Comparison of ENCODE assay signal across 1 cellular context in the genomic region with DNA sequence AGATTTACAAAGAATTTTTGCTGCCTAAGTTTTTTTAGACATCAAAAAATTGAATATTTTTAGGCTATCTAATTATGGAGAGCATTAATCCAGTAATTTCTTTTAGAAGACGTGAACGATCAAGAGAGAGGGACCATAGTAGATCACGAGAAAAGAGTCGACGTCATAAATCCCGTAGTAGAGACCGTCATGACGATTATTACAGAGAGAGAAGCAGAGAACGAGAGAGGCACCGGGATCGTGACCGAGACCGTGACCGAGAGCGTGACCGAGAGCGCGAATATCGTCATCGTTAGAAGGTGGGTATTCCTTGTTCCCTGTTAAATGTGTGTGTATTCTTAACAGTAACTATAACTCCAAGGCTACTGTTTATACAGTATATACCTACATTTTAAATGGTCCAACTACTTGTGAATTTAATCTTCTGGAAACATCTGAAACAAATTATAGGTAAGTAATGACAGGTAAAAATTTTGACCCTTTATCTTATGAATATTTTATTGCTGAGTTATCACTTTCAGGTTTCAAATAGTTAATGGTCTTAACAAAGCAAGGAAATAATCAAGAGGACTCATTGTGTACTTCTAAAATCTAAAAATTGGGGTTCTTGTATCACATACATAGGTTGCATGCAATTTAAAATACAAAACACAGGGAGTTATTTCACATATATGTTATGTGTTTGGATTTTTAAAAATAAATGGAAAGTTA.
TF ChIP-seq lines count a peak whose summit lies in the region.

No MANE protein-coding gene starts in this region.

TF ChIP-seq in K562, 482 proteins besides CTCF, POLR2A, EP300 and RAD21 (continued from another document):
- TF ChIP-seq, protein P1, sequence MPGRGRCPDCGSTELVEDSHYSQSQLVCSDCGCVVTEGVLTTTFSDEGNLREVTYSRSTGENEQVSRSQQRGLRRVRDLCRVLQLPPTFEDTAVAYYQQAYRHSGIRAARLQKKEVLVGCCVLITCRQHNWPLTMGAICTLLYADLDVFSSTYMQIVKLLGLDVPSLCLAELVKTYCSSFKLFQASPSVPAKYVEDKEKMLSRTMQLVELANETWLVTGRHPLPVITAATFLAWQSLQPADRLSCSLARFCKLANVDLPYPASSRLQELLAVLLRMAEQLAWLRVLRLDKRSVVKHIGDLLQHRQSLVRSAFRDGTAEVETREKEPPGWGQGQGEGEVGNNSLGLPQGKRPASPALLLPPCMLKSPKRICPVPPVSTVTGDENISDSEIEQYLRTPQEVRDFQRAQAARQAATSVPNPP (IDR thresholded peaks at IDR 0.05; ENCODE audit: borderline replicate concordance, insufficient read depth, insufficient read length), result no peak
- TF ChIP-seq, protein P2, sequence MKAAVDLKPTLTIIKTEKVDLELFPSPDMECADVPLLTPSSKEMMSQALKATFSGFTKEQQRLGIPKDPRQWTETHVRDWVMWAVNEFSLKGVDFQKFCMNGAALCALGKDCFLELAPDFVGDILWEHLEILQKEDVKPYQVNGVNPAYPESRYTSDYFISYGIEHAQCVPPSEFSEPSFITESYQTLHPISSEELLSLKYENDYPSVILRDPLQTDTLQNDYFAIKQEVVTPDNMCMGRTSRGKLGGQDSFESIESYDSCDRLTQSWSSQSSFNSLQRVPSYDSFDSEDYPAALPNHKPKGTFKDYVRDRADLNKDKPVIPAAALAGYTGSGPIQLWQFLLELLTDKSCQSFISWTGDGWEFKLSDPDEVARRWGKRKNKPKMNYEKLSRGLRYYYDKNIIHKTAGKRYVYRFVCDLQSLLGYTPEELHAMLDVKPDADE (conservative IDR thresholded peaks at IDR 0.05; ENCODE audit: control insufficient read depth, low read depth, low read length), result no peak
- TF ChIP-seq ETS2 (tag; IDR thresholded peaks at IDR 0.05; ENCODE audit: borderline replicate concordance, poor library complexity, severe bottlenecking) (no peak), SMARCA5 (IDR thresholded peaks at IDR 0.05) (no peak), ETV1 (tag; conservative IDR thresholded peaks at IDR 0.05; ENCODE audit: low read depth) (no peak), CSDE1 (IDR thresholded peaks at IDR 0.05) (no peak), ARID2 (IDR thresholded peaks at IDR 0.05) (no peak), E2F3 (CRISPR knock-in tag; IDR thresholded peaks at IDR 0.05) (no peak), MAFK (IDR thresholded peaks at IDR 0.05; ENCODE audit: low read length) (peak; percentile 76), CHCHD3 (CRISPR knock-in tag; IDR thresholded peaks at IDR 0.05) (no peak), CBFA2T3 (IDR thresholded peaks at IDR 0.05) (no peak), TCF7 (IDR thresholded peaks at IDR 0.05; ENCODE audit: borderline replicate concordance) (no peak), XRCC5 (IDR thresholded peaks at IDR 0.05; ENCODE audit: low read depth, low read length) (no peak), BACH1 (tag; IDR thresholded peaks at IDR 0.05) (no peak), KLF16 (IDR thresholded peaks at IDR 0.05) (no peak), TOE1 (IDR thresholded peaks at IDR 0.05; ENCODE audit: borderline replicate concordance) (no peak), TOE1 (CRISPR knock-in tag; IDR thresholded peaks at IDR 0.05; ENCODE audit: borderline replicate concordance, low read depth) (no peak), CC2D1A (IDR thresholded peaks at IDR 0.05) (no peak), RHOXF2B (CRISPR knock-in tag; conservative IDR thresholded peaks at IDR 0.05) (no peak), ZNF316 (IDR thresholded peaks at IDR 0.05) (peak; percentile 94), EGR1 (conservative IDR thresholded peaks at IDR 0.05) (no peak), TAF9B (IDR thresholded peaks at IDR 0.05; ENCODE audit: partially characterized antibody) (no peak), NCOA1 (IDR thresholded peaks at IDR 0.05; ENCODE audit: low read depth) (no peak)
- TF ChIP-seq, protein P3, sequence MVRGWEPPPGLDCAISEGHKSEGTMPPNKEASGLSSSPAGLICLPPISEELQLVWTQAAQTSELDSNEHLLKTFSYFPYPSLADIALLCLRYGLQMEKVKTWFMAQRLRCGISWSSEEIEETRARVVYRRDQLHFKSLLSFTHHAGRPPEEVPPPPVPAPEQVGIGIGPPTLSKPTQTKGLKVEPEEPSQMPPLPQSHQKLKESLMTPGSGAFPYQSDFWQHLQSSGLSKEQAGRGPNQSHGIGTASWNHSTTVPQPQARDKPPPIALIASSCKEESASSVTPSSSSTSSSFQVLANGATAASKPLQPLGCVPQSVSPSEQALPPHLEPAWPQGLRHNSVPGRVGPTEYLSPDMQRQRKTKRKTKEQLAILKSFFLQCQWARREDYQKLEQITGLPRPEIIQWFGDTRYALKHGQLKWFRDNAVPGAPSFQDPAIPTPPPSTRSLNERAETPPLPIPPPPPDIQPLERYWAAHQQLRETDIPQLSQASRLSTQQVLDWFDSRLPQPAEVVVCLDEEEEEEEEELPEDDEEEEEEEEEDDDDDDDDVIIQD (CRISPR knock-in tag; IDR thresholded peaks at IDR 0.05), result no peak
- TF ChIP-seq, protein P4, sequence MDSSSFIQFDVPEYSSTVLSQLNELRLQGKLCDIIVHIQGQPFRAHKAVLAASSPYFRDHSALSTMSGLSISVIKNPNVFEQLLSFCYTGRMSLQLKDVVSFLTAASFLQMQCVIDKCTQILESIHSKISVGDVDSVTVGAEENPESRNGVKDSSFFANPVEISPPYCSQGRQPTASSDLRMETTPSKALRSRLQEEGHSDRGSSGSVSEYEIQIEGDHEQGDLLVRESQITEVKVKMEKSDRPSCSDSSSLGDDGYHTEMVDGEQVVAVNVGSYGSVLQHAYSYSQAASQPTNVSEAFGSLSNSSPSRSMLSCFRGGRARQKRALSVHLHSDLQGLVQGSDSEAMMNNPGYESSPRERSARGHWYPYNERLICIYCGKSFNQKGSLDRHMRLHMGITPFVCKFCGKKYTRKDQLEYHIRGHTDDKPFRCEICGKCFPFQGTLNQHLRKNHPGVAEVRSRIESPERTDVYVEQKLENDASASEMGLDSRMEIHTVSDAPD (CRISPR knock-in tag; IDR thresholded peaks at IDR 0.05), result no peak
- TF ChIP-seq, protein P5, sequence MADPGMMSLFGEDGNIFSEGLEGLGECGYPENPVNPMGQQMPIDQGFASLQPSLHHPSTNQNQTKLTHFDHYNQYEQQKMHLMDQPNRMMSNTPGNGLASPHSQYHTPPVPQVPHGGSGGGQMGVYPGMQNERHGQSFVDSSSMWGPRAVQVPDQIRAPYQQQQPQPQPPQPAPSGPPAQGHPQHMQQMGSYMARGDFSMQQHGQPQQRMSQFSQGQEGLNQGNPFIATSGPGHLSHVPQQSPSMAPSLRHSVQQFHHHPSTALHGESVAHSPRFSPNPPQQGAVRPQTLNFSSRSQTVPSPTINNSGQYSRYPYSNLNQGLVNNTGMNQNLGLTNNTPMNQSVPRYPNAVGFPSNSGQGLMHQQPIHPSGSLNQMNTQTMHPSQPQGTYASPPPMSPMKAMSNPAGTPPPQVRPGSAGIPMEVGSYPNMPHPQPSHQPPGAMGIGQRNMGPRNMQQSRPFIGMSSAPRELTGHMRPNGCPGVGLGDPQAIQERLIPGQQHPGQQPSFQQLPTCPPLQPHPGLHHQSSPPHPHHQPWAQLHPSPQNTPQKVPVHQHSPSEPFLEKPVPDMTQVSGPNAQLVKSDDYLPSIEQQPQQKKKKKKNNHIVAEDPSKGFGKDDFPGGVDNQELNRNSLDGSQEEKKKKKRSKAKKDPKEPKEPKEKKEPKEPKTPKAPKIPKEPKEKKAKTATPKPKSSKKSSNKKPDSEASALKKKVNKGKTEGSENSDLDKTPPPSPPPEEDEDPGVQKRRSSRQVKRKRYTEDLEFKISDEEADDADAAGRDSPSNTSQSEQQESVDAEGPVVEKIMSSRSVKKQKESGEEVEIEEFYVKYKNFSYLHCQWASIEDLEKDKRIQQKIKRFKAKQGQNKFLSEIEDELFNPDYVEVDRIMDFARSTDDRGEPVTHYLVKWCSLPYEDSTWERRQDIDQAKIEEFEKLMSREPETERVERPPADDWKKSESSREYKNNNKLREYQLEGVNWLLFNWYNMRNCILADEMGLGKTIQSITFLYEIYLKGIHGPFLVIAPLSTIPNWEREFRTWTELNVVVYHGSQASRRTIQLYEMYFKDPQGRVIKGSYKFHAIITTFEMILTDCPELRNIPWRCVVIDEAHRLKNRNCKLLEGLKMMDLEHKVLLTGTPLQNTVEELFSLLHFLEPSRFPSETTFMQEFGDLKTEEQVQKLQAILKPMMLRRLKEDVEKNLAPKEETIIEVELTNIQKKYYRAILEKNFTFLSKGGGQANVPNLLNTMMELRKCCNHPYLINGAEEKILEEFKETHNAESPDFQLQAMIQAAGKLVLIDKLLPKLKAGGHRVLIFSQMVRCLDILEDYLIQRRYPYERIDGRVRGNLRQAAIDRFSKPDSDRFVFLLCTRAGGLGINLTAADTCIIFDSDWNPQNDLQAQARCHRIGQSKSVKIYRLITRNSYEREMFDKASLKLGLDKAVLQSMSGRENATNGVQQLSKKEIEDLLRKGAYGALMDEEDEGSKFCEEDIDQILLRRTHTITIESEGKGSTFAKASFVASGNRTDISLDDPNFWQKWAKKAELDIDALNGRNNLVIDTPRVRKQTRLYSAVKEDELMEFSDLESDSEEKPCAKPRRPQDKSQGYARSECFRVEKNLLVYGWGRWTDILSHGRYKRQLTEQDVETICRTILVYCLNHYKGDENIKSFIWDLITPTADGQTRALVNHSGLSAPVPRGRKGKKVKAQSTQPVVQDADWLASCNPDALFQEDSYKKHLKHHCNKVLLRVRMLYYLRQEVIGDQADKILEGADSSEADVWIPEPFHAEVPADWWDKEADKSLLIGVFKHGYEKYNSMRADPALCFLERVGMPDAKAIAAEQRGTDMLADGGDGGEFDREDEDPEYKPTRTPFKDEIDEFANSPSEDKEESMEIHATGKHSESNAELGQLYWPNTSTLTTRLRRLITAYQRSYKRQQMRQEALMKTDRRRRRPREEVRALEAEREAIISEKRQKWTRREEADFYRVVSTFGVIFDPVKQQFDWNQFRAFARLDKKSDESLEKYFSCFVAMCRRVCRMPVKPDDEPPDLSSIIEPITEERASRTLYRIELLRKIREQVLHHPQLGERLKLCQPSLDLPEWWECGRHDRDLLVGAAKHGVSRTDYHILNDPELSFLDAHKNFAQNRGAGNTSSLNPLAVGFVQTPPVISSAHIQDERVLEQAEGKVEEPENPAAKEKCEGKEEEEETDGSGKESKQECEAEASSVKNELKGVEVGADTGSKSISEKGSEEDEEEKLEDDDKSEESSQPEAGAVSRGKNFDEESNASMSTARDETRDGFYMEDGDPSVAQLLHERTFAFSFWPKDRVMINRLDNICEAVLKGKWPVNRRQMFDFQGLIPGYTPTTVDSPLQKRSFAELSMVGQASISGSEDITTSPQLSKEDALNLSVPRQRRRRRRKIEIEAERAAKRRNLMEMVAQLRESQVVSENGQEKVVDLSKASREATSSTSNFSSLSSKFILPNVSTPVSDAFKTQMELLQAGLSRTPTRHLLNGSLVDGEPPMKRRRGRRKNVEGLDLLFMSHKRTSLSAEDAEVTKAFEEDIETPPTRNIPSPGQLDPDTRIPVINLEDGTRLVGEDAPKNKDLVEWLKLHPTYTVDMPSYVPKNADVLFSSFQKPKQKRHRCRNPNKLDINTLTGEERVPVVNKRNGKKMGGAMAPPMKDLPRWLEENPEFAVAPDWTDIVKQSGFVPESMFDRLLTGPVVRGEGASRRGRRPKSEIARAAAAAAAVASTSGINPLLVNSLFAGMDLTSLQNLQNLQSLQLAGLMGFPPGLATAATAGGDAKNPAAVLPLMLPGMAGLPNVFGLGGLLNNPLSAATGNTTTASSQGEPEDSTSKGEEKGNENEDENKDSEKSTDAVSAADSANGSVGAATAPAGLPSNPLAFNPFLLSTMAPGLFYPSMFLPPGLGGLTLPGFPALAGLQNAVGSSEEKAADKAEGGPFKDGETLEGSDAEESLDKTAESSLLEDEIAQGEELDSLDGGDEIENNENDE (IDR thresholded peaks at IDR 0.05; ENCODE audit: low read depth, low read length), result no peak
